Comparison of ENCODE assay signal across 3 cellular contexts in genomic region chr19:31233288-31233687, GRCh38.
A peak's percentile ranks its signal among the peaks of the same experiment; 100 is the strongest.
TF ChIP-seq lines count a peak whose summit lies in the region.

No MANE protein-coding gene starts in this region.

TF ChIP-seq in GM23338, 12 proteins besides CTCF, POLR2A, EP300 and RAD21 (continues in another document):
- TF ChIP-seq NANOG (IDR thresholded peaks at IDR 0.05; ENCODE audit: borderline replicate concordance) = no peak
- no peak for TF ChIP-seq REST (IDR thresholded peaks at IDR 0.05; ENCODE audit: unreplicated experiment)
- no peak for TF ChIP-seq ZNF114 (CRISPR knock-in tag; IDR thresholded peaks at IDR 0.05)
- TF ChIP-seq POLR2AphosphoS5 (IDR thresholded peaks at IDR 0.05; ENCODE audit: low read depth) = no peak
- TF ChIP-seq ETS1 (IDR thresholded peaks at IDR 0.05) = no peak
- no peak for TF ChIP-seq EZH2phosphoT487 (IDR thresholded peaks at IDR 0.05; ENCODE audit: unreplicated experiment)
- TF ChIP-seq STAT1 (IDR thresholded peaks at IDR 0.05; ENCODE audit: unreplicated experiment) = no peak
- TF ChIP-seq CREB1 (CRISPR knock-in tag; IDR thresholded peaks at IDR 0.05; ENCODE audit: low read depth) = no peak
- TF ChIP-seq ZNF331 (CRISPR knock-in tag; IDR thresholded peaks at IDR 0.05; ENCODE audit: low read depth) = no peak

TF ChIP-seq in SK-N-SH, 30 proteins besides CTCF, POLR2A, EP300 and RAD21:
- TF ChIP-seq PBX3 (IDR thresholded peaks at IDR 0.05) (peak; percentile 4; the same call in 1 of the 2 replicates), TEAD4 (IDR thresholded peaks at IDR 0.05; ENCODE audit: borderline replicate concordance, insufficient read depth) (no peak), TCF12 (IDR thresholded peaks at IDR 0.05) (0 out of 2 replicates have a peak, but pooled peaks have one; percentile 1)
TF ChIP-seq in SK-N-SH: peak in this region for 2.

TF ChIP-seq in H1, 55 proteins besides CTCF, POLR2A, EP300 and RAD21:
- TF ChIP-seq MAFK (IDR thresholded peaks at IDR 0.05; ENCODE audit: low read depth, low read length) = no peak
- TF ChIP-seq RBBP5 (IDR thresholded peaks at IDR 0.05; ENCODE audit: borderline replicate concordance, low read depth, low read length) = no peak
- TF ChIP-seq SAP30 (IDR thresholded peaks at IDR 0.05; ENCODE audit: insufficient read depth, insufficient replicate concordance, low read length) = no peak
- TF ChIP-seq TCF12 (IDR thresholded peaks at IDR 0.05; ENCODE audit: low read depth, low read length) = no peak
- TF ChIP-seq SIX5 (IDR thresholded peaks at IDR 0.05; ENCODE audit: low read depth, low read length) = no peak
- no peak for TF ChIP-seq HDAC6 (IDR thresholded peaks at IDR 0.05; ENCODE audit: low read depth, low read length)
- no peak for TF ChIP-seq RXRA (IDR thresholded peaks at IDR 0.05; ENCODE audit: insufficient read depth, low read depth, low read length)
- no peak for TF ChIP-seq CBX5 (IDR thresholded peaks at IDR 0.05; ENCODE audit: low read depth, low read length)
- no peak for TF ChIP-seq GTF2F1 (IDR thresholded peaks at IDR 0.05; ENCODE audit: borderline replicate concordance, low read depth, low read length)
- no peak for TF ChIP-seq SP2 (IDR thresholded peaks at IDR 0.05; ENCODE audit: low read length)
- no peak for TF ChIP-seq ATF2 (IDR thresholded peaks at IDR 0.05; ENCODE audit: low read length)
- TF ChIP-seq CTBP2 (IDR thresholded peaks at IDR 0.05; ENCODE audit: borderline replicate concordance, insufficient read depth, insufficient read length, low read length) = no peak
- no peak for TF ChIP-seq TAF1 (IDR thresholded peaks at IDR 0.05; ENCODE audit: low read depth, low read length)
